In genomic region chr12:25420116-25420515, GRCh38 we compare ENCODE assay signal across 22 cellular contexts.
A peak's percentile ranks its signal among the peaks of the same experiment; 100 is the strongest.
DNase-seq lines count a peak whose midpoint lies in the region; ATAC-seq and TF ChIP-seq lines count a peak whose summit lies in the region.
"Had no signal": no experiment of that assay in that cellular context is flagged by ENCODE, and none has a peak within 500 bp of the region (broad histone marks: within the 10 kb centered on the region; RNA-seq: fewer than 3 reads in every experiment).

No MANE protein-coding gene starts in this region.

- no peaks in the 10 kb centered on the region for H3K9me3 ChIP-seq in neural progenitor cell (ENCODE audit: low read depth)
- H3K9me3 ChIP-seq in smooth muscle cell (replicated peaks; ENCODE audit: low read depth) = no peaks in the 10 kb centered on the region
- H3K9me3 ChIP-seq: BE2C, BLaER1 had no signal

- DNase-seq in amniotic epithelial cell (ENCODE audit: low read depth) = peak; percentile 69
- DNase-seq in neural progenitor cell (ENCODE audit: low spot score) = peak; percentile 5
- DNase-seq in smooth muscle cell (lab: John Stamatoyannopoulos, UW; ENCODE audit: unreplicated experiment) = no peak
- no peak for DNase-seq in Kasumi-1 (lab: John Stamatoyannopoulos, UW)
- DNase-seq: 8988T; ACHN; BE2C; C1 segment of cervical spinal cord; CD4-positive, alpha-beta memory T cell; CD4-positive, CD25-positive, alpha-beta regulatory T cell; CD8-positive, alpha-beta memory T cell; COR-L47; DMS 273 treated with DMSO at 0.1 percent for 48 hours; DMS153; DMS53; DMS79; DND-41; GF-D8 had no signal

- H3K79me2 ChIP-seq in neural progenitor cell (ENCODE audit: low read depth) (no peaks in the 10 kb centered on the region), smooth muscle cell (ENCODE audit: low read depth) (no peaks in the 10 kb centered on the region)

- H4K20me1 ChIP-seq in neural progenitor cell (ENCODE audit: low read depth) (no peaks in the 10 kb centered on the region), smooth muscle cell (ENCODE audit: low read depth) (no peaks in the 10 kb centered on the region)
- H4K20me1 ChIP-seq: BLaER1 had no signal

- H3K4me1 Mint-ChIP-seq in neural progenitor cell = no peaks in the 10 kb centered on the region
- H3K4me1 Mint-ChIP-seq: CD4-positive, alpha-beta memory T cell; CD4-positive, CD25-positive, alpha-beta regulatory T cell; CD8-positive, alpha-beta memory T cell had no signal

- no peak overlapping the region for H3K27ac Mint-ChIP-seq in neural progenitor cell
- H3K27ac Mint-ChIP-seq: CD14-positive monocyte; CD4-positive, alpha-beta memory T cell; CD4-positive, CD25-positive, alpha-beta regulatory T cell; CD8-positive, alpha-beta memory T cell had no signal

- H3K9me3 Mint-ChIP-seq in neural progenitor cell = no peaks in the 10 kb centered on the region
- H3K9me3 Mint-ChIP-seq: CD4-positive, alpha-beta memory T cell; CD8-positive, alpha-beta memory T cell had no signal

- no peaks in the 10 kb centered on the region for H3F3A ChIP-seq in neural progenitor cell (ENCODE audit: low read depth)
- H3F3A ChIP-seq in smooth muscle cell (ENCODE audit: low read depth) = no peaks in the 10 kb centered on the region

- H3K36me3 Mint-ChIP-seq in neural progenitor cell = no peaks in the 10 kb centered on the region
- H3K36me3 Mint-ChIP-seq: CD14-positive monocyte; CD4-positive, alpha-beta memory T cell; CD4-positive, CD25-positive, alpha-beta regulatory T cell; CD8-positive, alpha-beta memory T cell had no signal

- H3K27me3 ChIP-seq in neural progenitor cell = no peaks in the 10 kb centered on the region
- H3K27me3 ChIP-seq in smooth muscle cell (ENCODE audit: low read depth) = no peaks in the 10 kb centered on the region
- H3K27me3 ChIP-seq: BE2C, BLaER1 had no signal

- H2AFZ ChIP-seq in neural progenitor cell (replicated peaks) (no peak overlapping the region), smooth muscle cell (ENCODE audit: low read depth) (peak overlapping the region; percentile 8)

- H3K4me3 Mint-ChIP-seq in neural progenitor cell = no peak overlapping the region
- H3K4me3 Mint-ChIP-seq: CD14-positive monocyte; CD4-positive, alpha-beta memory T cell; CD4-positive, CD25-positive, alpha-beta regulatory T cell; CD8-positive, alpha-beta memory T cell had no signal

- H3K4me3 ChIP-seq in neural progenitor cell (no peak overlapping the region), smooth muscle cell (no peak overlapping the region)
- H3K4me3 ChIP-seq: BLaER1 had no signal

- H3K4me1 ChIP-seq in neural progenitor cell = no peaks in the 10 kb centered on the region
- no peaks in the 10 kb centered on the region for H3K4me1 ChIP-seq in smooth muscle cell (ENCODE audit: low read depth)
- H3K4me1 ChIP-seq: BE2C, BLaER1 had no signal

- H3K36me3 ChIP-seq in neural progenitor cell (no peaks in the 10 kb centered on the region), smooth muscle cell (ENCODE audit: low read depth) (no peaks in the 10 kb centered on the region)
- H3K36me3 ChIP-seq: BE2C, BLaER1 had no signal

- H3K27ac ChIP-seq in neural progenitor cell = no peak overlapping the region
- H3K27ac ChIP-seq in smooth muscle cell (ENCODE audit: low read depth) = no peak overlapping the region
- H3K27ac ChIP-seq: BLaER1 had no signal

- ATAC-seq in HG02642 (IDR thresholded peaks at IDR 0.05; ENCODE audit: poor library complexity, unreplicated experiment) = no peak
- ATAC-seq in HG03354 (IDR thresholded peaks at IDR 0.05; ENCODE audit: poor library complexity, severe bottlenecking, unreplicated experiment) = no peak

- TF ChIP-seq CTCF in neural progenitor cell (IDR thresholded peaks at IDR 0.05) (no peak), smooth muscle cell (IDR thresholded peaks at IDR 0.05; ENCODE audit: borderline replicate concordance, insufficient read depth, poor library complexity, severe bottlenecking) (no peak)

- H3K4me2 ChIP-seq in neural progenitor cell (no peak overlapping the region), smooth muscle cell (no peak overlapping the region)
- H3K4me2 ChIP-seq: BLaER1 had no signal

- H3K27me3 Mint-ChIP-seq in neural progenitor cell (ENCODE audit: insufficient read depth, low read depth) = peaks cover 2% of the 10 kb centered on the region

- WGBS in smooth muscle cell (ENCODE audit: low lambda C conversion rate) = 65% methylated on average over 4 of the region's 4 CpGs

- H3K9ac ChIP-seq in neural progenitor cell (no peak overlapping the region), smooth muscle cell (ENCODE audit: low read depth) (no peak overlapping the region)
- H3K9ac ChIP-seq: BLaER1 had no signal

Comparison
In these comparisons a context has a peak if more than half of its experiments do, and no peak if none do; other contexts are left out.
1. DNase-seq: peak in amniotic epithelial cell (single experiment) and neural progenitor cell (single experiment); none in smooth muscle cell (single experiment) and Kasumi-1 (0 of 2).